7 cellular contexts compared by ENCODE assay signal in genomic region chr2:30147715-30148611, GRCh38. TPM values are rescaled to one million over a fixed set of nuclear protein-coding genes. Genes with fewer than 3 reads are reported as not detected.
DNase-seq lines count a peak whose midpoint lies in the region; ATAC-seq and TF ChIP-seq lines count a peak whose summit lies in the region.

No MANE protein-coding gene starts in this region.

- peak overlapping the region; percentile 78 for H3K4me3 ChIP-seq in GM12875 (ENCODE audit: low read depth, low read length)
- H3K4me3 ChIP-seq in right lobe of liver = peak overlapping the region; percentile 75 to 91 (median 75)

- no peaks in the 10 kb centered on the region for H3K27me3 ChIP-seq in right lobe of liver

- peak overlapping the region; percentile 94 to 99 (median 99) for H3K27ac ChIP-seq in right lobe of liver

- DNase-seq in NCI-H2227 treated with DMSO at 0.1 percent for 48 hours (lab: John Stamatoyannopoulos, UW) (peak; percentile 66), dermis blood vessel endothelial cell (peak; percentile 84), right lobe of liver (peak; percentile 86 to 88 (median 87))
- DNase-seq in activated CD4-positive, alpha-beta T cell treated with anti-CD3 and anti-CD28 coated beads, Interleukin-2, amount 50 U/mL, for 24 hours (ENCODE audit: low read depth in 1 of 2, low spot score in 1 of 2) = peak; percentile 54 to 58
- DNase-seq in stimulated activated CD4-positive, alpha-beta T cell treated with anti-CD3 and anti-CD28 coated beads, Interleukin-4, amount 100 ng/mL, for 4 hours = peak; percentile 66 to 76

- ATAC-seq in HG02852 (IDR thresholded peaks at IDR 0.05; ENCODE audit: unreplicated experiment) (peak; percentile 24), right lobe of liver (peak; percentile 15 to 43 (median 36))

- TF ChIP-seq POLR2A in right lobe of liver (IDR thresholded peaks at IDR 0.05) = peak; percentile 62

- H3K9me3 ChIP-seq in right lobe of liver = no peaks in the 10 kb centered on the region

- WGBS in right lobe of liver (ENCODE audit: insufficient coverage, low coverage, low lambda C conversion rate, missing lambda C conversion rate) = 11% methylated on average over 20 of the region's 50 CpGs

- peak; percentile 65 for TF ChIP-seq CTCF in GM12875 (IDR thresholded peaks at IDR 0.05; ENCODE audit: borderline replicate concordance, insufficient read depth, low read depth, low read length)
- TF ChIP-seq CTCF in right lobe of liver (IDR thresholded peaks at IDR 0.05) = peak; percentile 36 to 58 (median 50)

- peaks cover 0 to 25% (median 15%) of the 10 kb centered on the region in 4 donors for H3K4me1 ChIP-seq in right lobe of liver

- no peaks in the 10 kb centered on the region for H3K36me3 ChIP-seq in right lobe of liver

- intact Hi-C loops in right lobe of liver (cut with DNase I) = no loop called here

RNA-seq across cellular contexts. Expression of gene YPEL5, which starts 1.2 kb away (rescaled TPM):
- total RNA-seq in dermis blood vessel endothelial cell = 79.4 and 99.2 TPM in 2 replicates
- 10 to 100 TPM; 22.7 to 49.2 (median 39.6) TPM for total RNA-seq in right lobe of liver

Comparison
In these comparisons a context has a peak if more than half of its experiments do, and no peak if none do; other contexts are left out.
1. Peak in every context shown above with its lines: DNase-seq, ATAC-seq, H3K4me3 ChIP-seq and H3K27ac ChIP-seq.